In the genomic region with DNA sequence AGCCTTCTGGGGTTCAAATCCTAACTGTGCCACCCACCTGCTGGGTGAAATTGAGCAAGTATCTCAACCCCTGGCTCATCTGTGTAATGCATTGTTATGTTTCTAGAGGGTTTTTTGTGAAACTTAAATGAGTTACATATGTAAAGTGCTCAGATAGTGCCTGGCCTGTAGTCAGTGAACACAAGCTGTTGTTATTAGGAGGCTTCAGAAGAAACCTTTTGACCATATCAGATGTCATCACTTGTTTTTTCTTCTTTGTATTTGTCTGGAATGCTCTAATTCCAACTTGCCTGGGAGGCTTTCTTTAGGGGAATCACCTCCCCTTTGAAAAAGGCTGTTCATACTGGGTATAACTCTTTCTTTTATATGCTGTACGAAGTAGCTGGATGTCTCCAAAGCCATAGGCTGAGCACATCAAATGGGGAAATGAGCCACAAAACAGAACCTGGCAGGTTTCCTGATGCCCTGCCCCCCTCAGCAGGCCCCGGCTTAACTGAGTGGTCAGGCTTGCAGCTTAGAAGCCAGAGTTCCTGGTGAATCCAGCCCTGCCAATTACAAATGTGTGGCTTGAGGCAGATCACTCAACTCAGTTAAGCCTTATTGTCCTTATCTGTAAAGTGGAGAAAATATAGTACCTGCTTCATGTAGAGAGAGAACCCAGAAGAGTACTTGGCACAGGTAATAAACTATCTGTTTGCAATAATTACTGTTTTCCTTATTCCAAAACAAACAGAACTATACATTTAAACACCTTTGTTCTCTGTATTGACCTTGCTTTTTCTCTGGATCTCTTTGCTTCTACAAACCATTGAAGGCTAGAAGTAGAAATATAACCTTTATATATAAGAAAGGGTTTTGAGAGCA, we compare ENCODE assay signal across 8 cellular contexts.
A peak's percentile ranks its signal among the peaks of the same experiment; 100 is the strongest.
DNase-seq lines count a peak whose midpoint lies in the region; ATAC-seq and TF ChIP-seq lines count a peak whose summit lies in the region.

No MANE protein-coding gene starts in this region.

- peak overlapping the region; percentile 91 for H3K27ac Mint-ChIP-seq in activated naive CD4-positive, alpha-beta T cell treated with anti-CD3 and anti-CD28 coated beads, Interleukin-2, amount 50 U/mL, for 24 hours

- H3K9me3 Mint-ChIP-seq in activated naive CD4-positive, alpha-beta T cell treated with anti-CD3 and anti-CD28 coated beads, Interleukin-2, amount 50 U/mL, for 24 hours: no peaks in the 10 kb centered on the region

- no peak for TF ChIP-seq CTCF in lower lobe of right lung (IDR thresholded peaks at IDR 0.05)

- H3K4me1 Mint-ChIP-seq in activated naive CD4-positive, alpha-beta T cell treated with anti-CD3 and anti-CD28 coated beads, Interleukin-2, amount 50 U/mL, for 24 hours: peaks cover 90% of the 10 kb centered on the region

- DNase-seq in activated naive CD4-positive, alpha-beta T cell (lab: John Stamatoyannopoulos, UW): no peak
- DNase-seq in NCI-H345 treated with DMSO at 0.1 percent for 48 hours (lab: John Stamatoyannopoulos, UW; ENCODE audit: unreplicated experiment): peak; percentile 95
- peak in 7 of 61 donors; percentile 7 to 63 (median 11) for DNase-seq in caudate nucleus (lab: John Stamatoyannopoulos, UW)
- no peak for DNase-seq in lower lobe of right lung
- no peak for DNase-seq in ureter (ENCODE audit: low spot score)
- no peak for DNase-seq in RKO (ENCODE audit: low spot score)
- no peak for DNase-seq in HK-2 (ENCODE audit: unreplicated experiment)

- no peak overlapping the region for H3K4me3 ChIP-seq in lower lobe of right lung

- intact Hi-C loops in lower lobe of right lung (cut with DNase I): no loop called here

- no peaks in the 10 kb centered on the region for H3K36me3 ChIP-seq in lower lobe of right lung

- no peaks in the 10 kb centered on the region for H3K27me3 Mint-ChIP-seq in activated naive CD4-positive, alpha-beta T cell treated with anti-CD3 and anti-CD28 coated beads, Interleukin-2, amount 50 U/mL, for 24 hours

- H3K27ac ChIP-seq in caudate nucleus (ENCODE audit: low read depth, low read length): peak overlapping the region; percentile 11
- peak overlapping the region; percentile 74 for H3K27ac ChIP-seq in lower lobe of right lung

- no peaks in the 10 kb centered on the region for H3K27me3 ChIP-seq in lower lobe of right lung (ENCODE audit: low read depth)

- peak; percentile 39 to 58 for ATAC-seq in lower lobe of right lung

- peak overlapping the region; percentile 49 for H3K4me3 Mint-ChIP-seq in activated naive CD4-positive, alpha-beta T cell treated with anti-CD3 and anti-CD28 coated beads, Interleukin-2, amount 50 U/mL, for 24 hours

- H3K36me3 Mint-ChIP-seq in activated naive CD4-positive, alpha-beta T cell treated with anti-CD3 and anti-CD28 coated beads, Interleukin-2, amount 50 U/mL, for 24 hours: peaks cover 20% of the 10 kb centered on the region

- peaks cover 91% of the 10 kb centered on the region for H3K4me1 ChIP-seq in lower lobe of right lung

- H3K9me3 ChIP-seq in lower lobe of right lung: no peaks in the 10 kb centered on the region
